16 cellular contexts compared by ENCODE assay signal in genomic region chr6:100593522-100593921, GRCh38.
DNase-seq lines count a peak whose midpoint lies in the region; ATAC-seq, FAIRE-seq and TF ChIP-seq lines count a peak whose summit lies in the region.
"Had no signal": no experiment of that assay in that cellular context is flagged by ENCODE, and none has a peak within 500 bp of the region (broad histone marks: within the 10 kb centered on the region; RNA-seq: fewer than 3 reads in every experiment).

No MANE protein-coding gene starts in this region.

- H3K36me3 ChIP-seq in HEK293 (ENCODE audit: control insufficient read depth in 2 of 2, insufficient read depth in 1 of 2, low read length in 2 of 2) (peaks cover 4 to 30% of the 10 kb centered on the region in 2 experiments; a peak in 2 of 3 replicates), small intestine (ENCODE audit: control insufficient read depth in 2 of 2, insufficient read depth in 2 of 2, low read length in 2 of 2) (peaks cover 0 to 7% of the 10 kb centered on the region in 2 donors)

- peak; percentile 7 for DNase-seq in GM13976 (ENCODE audit: low spot score)
- peak; percentile 62 for DNase-seq in NCI-H146 (lab: John Stamatoyannopoulos, UW)
- DNase-seq in choroid plexus epithelial cell (ENCODE audit: low read depth), result peak; percentile 17
- DNase-seq in putamen (ENCODE audit: low spot score), result no peak
- no peak for DNase-seq in GM20000 (ENCODE audit: low spot score)
- no peak for DNase-seq in small intestine
- DNase-seq: activated gamma-delta T cell, anterior cingulate cortex, Calu3, cerebellar nuclear complex, foreskin melanocyte, T-helper 9 cell, transverse colon had no signal

- CTCF ChIA-PET in HEK293 (lab: Yijun Ruan, JAX), result interaction anchor here (0.7 to 1.0 kb wide), 2 partner anchors 12 to 376 kb away, joined by 3 to 4 read pairs; no protein-coding TSS in a partner anchor

- H3K9me3 ChIP-seq in HEK293 (ENCODE audit: control insufficient read depth, insufficient read depth, low read depth, low read length) (no peaks in the 10 kb centered on the region), small intestine (ENCODE audit: control insufficient read depth, low read depth) (no peaks in the 10 kb centered on the region)
- H3K9me3 ChIP-seq: SJCRH30, transverse colon had no signal

- in situ Hi-C loops in GM13976 (cut with MboI; ENCODE audit: low sequenced_read_pairs, unreplicated experiment), result no loop called here

- no peak for FAIRE-seq in small intestine (lab: Jason Lieb, UNC)

- 56 to 73% (median 59%) methylated on average over 2 of the region's 2 CpGs for WGBS in small intestine, 3 donors

- H3K4me3 ChIP-seq in HEK293 (ENCODE audit: low read depth, low read length), result no peak overlapping the region
- no peak overlapping the region for H3K4me3 ChIP-seq in choroid plexus epithelial cell (ENCODE audit: low read depth, low read length)
- no peak overlapping the region for H3K4me3 ChIP-seq in small intestine (ENCODE audit: low read depth in 1 of 2, low read length in 2 of 2)
- H3K4me3 ChIP-seq: SJCRH30, transverse colon had no signal

- no peak for ATAC-seq in GM18519 (IDR thresholded peaks at IDR 0.05; ENCODE audit: low FRiP score, unreplicated experiment)

- TF ChIP-seq CTCF in GM13976 (IDR thresholded peaks at IDR 0.05; ENCODE audit: borderline replicate concordance, control extremely low read depth, extremely low read depth, insufficient read depth, missing control alignments), result no peak
- TF ChIP-seq CTCF in HEK293 (tag by site-specific recombination; IDR thresholded peaks at IDR 0.05), result no peak
- TF ChIP-seq CTCF in choroid plexus epithelial cell (conservative IDR thresholded peaks at IDR 0.05; ENCODE audit: low read depth, low read length), result no peak
- no peak for TF ChIP-seq CTCF in GM20000 (IDR thresholded peaks at IDR 0.05; ENCODE audit: extremely low read depth, missing control alignments)

- POLR2A ChIA-PET in HEK293 (lab: Yijun Ruan, JAX), result no interaction called here

- H3K4me1 ChIP-seq in HEK293 (ENCODE audit: control insufficient read depth, insufficient read depth, low read length) (peaks cover 11% of the 10 kb centered on the region; the same call in 1 of the 2 replicates), small intestine (ENCODE audit: control insufficient read depth in 2 of 2, insufficient read depth in 1 of 2, low read depth in 1 of 2, low read length in 1 of 2) (no peaks in the 10 kb centered on the region)
- H3K4me1 ChIP-seq: SJCRH30, transverse colon had no signal

- H3K27me3 ChIP-seq in small intestine (ENCODE audit: control insufficient read depth in 2 of 2, insufficient read depth in 2 of 2, low read length in 2 of 2), result no peaks in the 10 kb centered on the region
- H3K27me3 ChIP-seq: SJCRH30, transverse colon had no signal

- H3K27ac ChIP-seq in HEK293 (ENCODE audit: extremely low read depth, low read depth, low read length) (no peak overlapping the region), small intestine (ENCODE audit: low read depth in 1 of 2, low read length in 1 of 2) (no peak overlapping the region)
- H3K27ac ChIP-seq: SJCRH30, transverse colon had no signal

TF ChIP-seq in HEK293, 187 proteins besides CTCF, POLR2A, EP300 and RAD21:
- peak; percentile 91 for TF ChIP-seq ZBTB44 (tag by site-specific recombination; IDR thresholded peaks at IDR 0.05)
- no peak for TF ChIP-seq ZNF48 (tag by site-specific recombination; IDR thresholded peaks at IDR 0.05)
- no peak for TF ChIP-seq ZNF354C (tag by site-specific recombination; IDR thresholded peaks at IDR 0.05; ENCODE audit: borderline replicate concordance, low read depth)
- TF ChIP-seq ZNF501 (tag by site-specific recombination; IDR thresholded peaks at IDR 0.05), result no peak
- no peak for TF ChIP-seq ZNF146 (tag by site-specific recombination; IDR thresholded peaks at IDR 0.05)
- TF ChIP-seq ZNF776 (tag by site-specific recombination; IDR thresholded peaks at IDR 0.05; ENCODE audit: borderline replicate concordance), result no peak
- TF ChIP-seq SP2 (tag by site-specific recombination; IDR thresholded peaks at IDR 0.05), result no peak
- TF ChIP-seq ZNF341 (tag by site-specific recombination; IDR thresholded peaks at IDR 0.05; ENCODE audit: low read depth), result peak; percentile 35
- no peak for TF ChIP-seq ZSCAN18 (tag by site-specific recombination; IDR thresholded peaks at IDR 0.05)
- peak; percentile 29; the same call in 1 of the 2 replicates for TF ChIP-seq PRDM4 (tag by site-specific recombination; IDR thresholded peaks at IDR 0.05)
TF ChIP-seq in HEK293: peak in this region for 3.

Comparison
In these comparisons a context has a peak if more than half of its experiments do, and no peak if none do; other contexts are left out.
1. DNase-seq: peak in GM13976 (single experiment), NCI-H146 (single experiment) and choroid plexus epithelial cell (single experiment); none in putamen (single experiment), GM20000 (single experiment) and small intestine (single experiment).